21 cellular contexts compared by ENCODE assay signal in genomic region chr7:223861-224260, GRCh38. TPM values are rescaled to one million over a fixed set of nuclear protein-coding genes. Genes with fewer than 3 reads are reported as not detected.
DNase-seq lines count a peak whose midpoint lies in the region; ATAC-seq and TF ChIP-seq lines count a peak whose summit lies in the region.
"Had no signal": no experiment of that assay in that cellular context is flagged by ENCODE, and none has a peak within 500 bp of the region (broad histone marks: within the 10 kb centered on the region; RNA-seq: fewer than 3 reads in every experiment).

No MANE protein-coding gene starts in this region.

- ATAC-seq in GM21528 (IDR thresholded peaks at IDR 0.05; ENCODE audit: low FRiP score, unreplicated experiment) (no peak), HG02852 (IDR thresholded peaks at IDR 0.05; ENCODE audit: unreplicated experiment) (no peak)
- ATAC-seq: GM12878 had no signal

- H3K27me3 ChIP-seq in BLaER1 treated with 17β-estradiol and CSF1 and Interleukin-3, amounts not matched to agents 10 nM and 100 nM: peaks cover 0 to 40% (median 27%) of the 10 kb centered on the region in 11 experiments; a peak in 16 of 22 replicates
- no peaks in the 10 kb centered on the region for H3K27me3 ChIP-seq in esophagus muscularis mucosa
- H3K27me3 ChIP-seq: BE2C had no signal

- no peak for TF ChIP-seq EP300 in esophagus muscularis mucosa (IDR thresholded peaks at IDR 0.05)

- H4K20me1 ChIP-seq in BLaER1 treated with 17β-estradiol and CSF1 and Interleukin-3, amounts not matched to agents 10 nM and 100 nM: peaks cover 52 to 80% (median 73%) of the 10 kb centered on the region in 11 experiments

- no peak for DNase-seq in esophagus muscularis mucosa (ENCODE audit: extremely low spot score)
- DNase-seq in foreskin melanocyte: no peak
- DNase-seq: 8988T; ACHN; BE2C; C1 segment of cervical spinal cord; CD4-positive, alpha-beta memory T cell; CD4-positive, CD25-positive, alpha-beta regulatory T cell; CD8-positive, alpha-beta memory T cell; COR-L47; DMS 273 treated with DMSO at 0.1 percent for 48 hours; DMS153; DMS53; DMS79; DND-41; EL; GDM1 had no signal

- peak overlapping the region in 1 of 11 experiments; percentile 27; a peak in 1 of 22 replicates for H3K9ac ChIP-seq in BLaER1 treated with 17β-estradiol and CSF1 and Interleukin-3, amounts not matched to agents 10 nM and 100 nM

- WGBS in esophagus muscularis mucosa: 97% methylated on average over 20 of the region's 29 CpGs

- H3K36me3 ChIP-seq in BLaER1 treated with 17β-estradiol and CSF1 and Interleukin-3, amounts not matched to agents 10 nM and 100 nM: peaks cover 5 to 67% (median 24%) of the 10 kb centered on the region in 11 experiments; a peak in 19 of 22 replicates
- H3K36me3 ChIP-seq in esophagus muscularis mucosa: peaks cover 0 to 17% (median 9%) of the 10 kb centered on the region in 4 donors
- H3K36me3 ChIP-seq: BE2C had no signal

- no peak overlapping the region for H3K27ac ChIP-seq in BLaER1 treated with 17β-estradiol and CSF1 and Interleukin-3, amounts not matched to agents 10 nM and 100 nM
- peak overlapping the region in 3 of 4 donors; percentile 20 to 62 (median 35) for H3K27ac ChIP-seq in esophagus muscularis mucosa (replicated peaks in 1 of 4)

- no peak overlapping the region; a peak in 1 of 20 replicates for H3K4me3 ChIP-seq in BLaER1 treated with 17β-estradiol and CSF1 and Interleukin-3, amounts not matched to agents 10 nM and 100 nM
- H3K4me3 ChIP-seq in esophagus muscularis mucosa: no peak overlapping the region
- H3K4me3 ChIP-seq: GM12878 had no signal

- TF ChIP-seq CTCF in esophagus muscularis mucosa (IDR thresholded peaks at IDR 0.05): no peak

- H3K4me2 ChIP-seq in BLaER1 treated with 17β-estradiol and CSF1 and Interleukin-3, amounts not matched to agents 10 nM and 100 nM: peak overlapping the region in 8 of 11 experiments; percentile 2 to 84 (median 68); a peak in 13 of 22 replicates

- peaks cover 26 to 58% (median 50%) of the 10 kb centered on the region in 10 experiments; a peak in 19 of 20 replicates for H3K4me1 ChIP-seq in BLaER1 treated with 17β-estradiol and CSF1 and Interleukin-3, amounts not matched to agents 10 nM and 100 nM
- H3K4me1 ChIP-seq in esophagus muscularis mucosa: peaks cover 26 to 74% (median 66%) of the 10 kb centered on the region in 4 donors
- H3K4me1 ChIP-seq: BE2C had no signal

- no peak for TF ChIP-seq POLR2A in esophagus muscularis mucosa (IDR thresholded peaks at IDR 0.05; ENCODE audit: low read depth)

- no peaks in the 10 kb centered on the region for H3K9me3 ChIP-seq in BLaER1 treated with 17β-estradiol and CSF1 and Interleukin-3, amounts not matched to agents 10 nM and 100 nM (replicated peaks in 1 of 11)
- no peaks in the 10 kb centered on the region for H3K9me3 ChIP-seq in esophagus muscularis mucosa
- H3K9me3 ChIP-seq: BE2C had no signal

- intact Hi-C loops in esophagus muscularis mucosa (cut with DNase I): no loop called here

RNA-seq across cellular contexts. Expression of gene FAM20C, which starts 31.5 kb away (rescaled TPM):
- 10 to 100 TPM; 46.5 to 79.2 (median 69.8) TPM for total RNA-seq in esophagus muscularis mucosa
- total RNA-seq: CD4-positive, CD25-positive, alpha-beta regulatory T cell had no signal

Comparison
In these comparisons a context has a peak if more than half of its experiments do, and no peak if none do; other contexts are left out.
1. H3K27ac ChIP-seq: peak in esophagus muscularis mucosa (3 of 4); none in BLaER1 treated with 17β-estradiol and CSF1 and Interleukin-3, amounts not matched to agents 10 nM and 100 nM (0 of 11).